Comparison of ENCODE assay signal across 8 cellular contexts in the genomic region with DNA sequence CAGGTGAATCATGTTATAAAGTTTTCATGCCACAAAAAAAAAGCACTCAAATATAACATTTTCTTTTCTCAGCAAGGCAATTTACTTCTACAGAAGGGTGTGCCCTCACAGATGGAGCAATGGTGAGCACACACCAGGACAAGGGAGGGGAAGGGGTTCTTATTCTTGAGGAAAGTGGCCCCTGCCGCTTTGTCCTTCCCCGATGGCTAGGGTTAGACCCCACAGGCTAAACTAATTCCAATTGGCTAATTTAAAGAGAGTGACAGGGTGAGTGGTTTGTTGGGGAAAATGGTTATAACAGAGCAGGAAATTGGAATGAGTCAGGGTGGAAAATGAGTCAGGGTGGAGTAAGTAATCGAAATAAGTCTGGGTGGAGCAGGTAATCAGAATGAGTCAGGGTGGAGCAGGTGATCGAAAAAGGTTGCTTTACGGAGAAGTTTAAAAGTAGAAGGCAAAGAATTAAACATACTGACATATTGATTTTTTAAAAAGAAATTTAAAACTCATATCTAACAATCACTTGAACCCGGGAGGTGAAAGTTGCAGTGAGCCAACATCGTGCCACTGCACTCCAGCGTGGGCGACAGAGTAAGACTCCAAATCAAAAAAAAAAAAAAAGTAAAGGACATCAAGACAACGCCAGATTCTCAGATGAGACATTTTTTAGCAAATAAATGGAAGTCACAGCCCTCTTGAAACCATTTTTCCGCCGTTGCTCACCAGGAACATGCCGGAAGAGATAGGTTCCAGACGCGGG. TPM values are rescaled to one million over a fixed set of nuclear protein-coding genes. Genes with fewer than 3 reads are reported as not detected.
DNase-seq lines count a peak whose midpoint lies in the region; TF ChIP-seq lines count a peak whose summit lies in the region.

No MANE protein-coding gene starts in this region.

- H3K4me3 Mint-ChIP-seq in activated naive CD8-positive, alpha-beta T cell treated with anti-CD3 and anti-CD28 coated beads for 36 hours, result peak overlapping the region; percentile 85

- no peak for TF ChIP-seq POLR2A in NB4 (IDR thresholded peaks at IDR 0.05; ENCODE audit: extremely low read depth, insufficient read length)

- H3K4me1 Mint-ChIP-seq in activated naive CD8-positive, alpha-beta T cell treated with anti-CD3 and anti-CD28 coated beads for 36 hours, result peaks cover 18% of the 10 kb centered on the region

- H3K36me3 Mint-ChIP-seq in activated naive CD8-positive, alpha-beta T cell treated with anti-CD3 and anti-CD28 coated beads for 36 hours, result peaks cover 64% of the 10 kb centered on the region

- DNase-seq in GM06990 (ENCODE audit: extremely low read depth, insufficient read length) (peak; percentile 9), NB4 (ENCODE audit: low read depth) (no peak), iris pigment epithelial cell (ENCODE audit: low read depth) (peak; percentile 18), NCI-H1105 (lab: John Stamatoyannopoulos, UW) (no peak), islet precursor cell (no peak), NOMO-1 treated with dmso at 0.1 percent for 144 hours (lab: John Stamatoyannopoulos, UW; ENCODE audit: unreplicated experiment) (no peak)
- DNase-seq in activated naive CD8-positive, alpha-beta T cell treated with anti-CD3 and anti-CD28 coated beads for 36 hours, result peak; percentile 28
- peak; percentile 33 for DNase-seq in stimulated activated CD4-positive, alpha-beta T cell treated with anti-CD3 and anti-CD28 coated beads, Interleukin-2, amount 100 ng/mL, for 4 hours (ENCODE audit: low read depth)

- H3K4me3 ChIP-seq in GM06990 (replicated peaks; ENCODE audit: low read depth, low read length), result peak overlapping the region; percentile 88
- peak overlapping the region; percentile 66 for H3K4me3 ChIP-seq in NB4 (ENCODE audit: low read depth, low read length)

- H3K27me3 Mint-ChIP-seq in activated naive CD8-positive, alpha-beta T cell treated with anti-CD3 and anti-CD28 coated beads for 36 hours, result no peaks in the 10 kb centered on the region

- TF ChIP-seq CTCF in GM06990 (IDR thresholded peaks at IDR 0.05; ENCODE audit: insufficient read depth, low read length, poor library complexity, severe bottlenecking) (no peak), NB4 (IDR thresholded peaks at IDR 0.05; ENCODE audit: low read depth, low read length) (no peak)

- H3K9me3 Mint-ChIP-seq in activated naive CD8-positive, alpha-beta T cell treated with anti-CD3 and anti-CD28 coated beads for 36 hours, result peaks cover 37% of the 10 kb centered on the region

- no peaks in the 10 kb centered on the region for H3K36me3 ChIP-seq in GM06990 (ENCODE audit: control insufficient read depth, insufficient read depth, low read length)

- H3K27ac Mint-ChIP-seq in activated naive CD8-positive, alpha-beta T cell treated with anti-CD3 and anti-CD28 coated beads for 36 hours, result peak overlapping the region; percentile 100

- no peaks in the 10 kb centered on the region for H3K27me3 ChIP-seq in GM06990 (replicated peaks; ENCODE audit: control insufficient read depth, insufficient read depth, low read length)

RNA-seq across cellular contexts. Expression of gene ZNF562, which starts 0.8 kb away (rescaled TPM):
- total RNA-seq in activated naive CD8-positive, alpha-beta T cell treated with anti-CD3 and anti-CD28 coated beads for 36 hours, result 10 to 100 TPM; 35.4 to 36.6 TPM

RNA-seq across cellular contexts. Expression of gene ZNF561, which starts 53.1 kb away (rescaled TPM):
- 10 to 100 TPM; 28.3 to 32.7 TPM for total RNA-seq in activated naive CD8-positive, alpha-beta T cell treated with anti-CD3 and anti-CD28 coated beads for 36 hours

Comparison
In these comparisons a context has a peak if more than half of its experiments do, and no peak if none do; other contexts are left out.
1. DNase-seq: peak in GM06990 (single experiment), activated naive CD8-positive, alpha-beta T cell treated with anti-CD3 and anti-CD28 coated beads for 36 hours (single experiment), iris pigment epithelial cell (single experiment) and stimulated activated CD4-positive, alpha-beta T cell treated with anti-CD3 and anti-CD28 coated beads, Interleukin-2, amount 100 ng/mL, for 4 hours (single experiment); none in NB4 (single experiment), NCI-H1105 (single experiment), islet precursor cell (single experiment) and NOMO-1 treated with dmso at 0.1 percent for 144 hours (single experiment).